Comparison of ENCODE assay signal across 32 cellular contexts in genomic region chr4:87133183-87133582, GRCh38.
"Had no signal": no experiment of that assay in that cellular context is flagged by ENCODE, and none has a peak within 500 bp of the region (broad histone marks: within the 10 kb centered on the region; RNA-seq: fewer than 3 reads in every experiment).

No MANE protein-coding gene starts in this region.

- H3K4me3 ChIP-seq: ascending aorta, K562, Peyer's patch, SK-N-MC had no signal

- ATAC-seq: activated CD4-positive, alpha-beta T cell treated with anti-CD3 and anti-CD28 coated beads for 36 hours; activated CD4-positive, CD25-positive, alpha-beta regulatory T cell treated with anti-CD3 and anti-CD28 coated beads, Interleukin-2, amount 50 U/mL, for 24 hours; activated CD8-positive, alpha-beta T cell treated with anti-CD3 and anti-CD28 coated beads, Interleukin-2, amount 10 ng/mL, durations not matched to agents 7 days and 5 days; K562; PC-3; WTC11 had no signal

- H3K27ac ChIP-seq: ascending aorta, Peyer's patch, SK-N-MC had no signal

- H3K27me3 Mint-ChIP-seq: activated CD4-positive, alpha-beta T cell treated with anti-CD3 and anti-CD28 coated beads for 36 hours; activated CD4-positive, alpha-beta T cell treated with anti-CD3 and anti-CD28 coated beads, Interleukin-2, amount 10 ng/mL, durations not matched to agents 7 days and 5 days; activated naive CD4-positive, alpha-beta T cell treated with anti-CD3 and anti-CD28 coated beads, Interleukin-2, amount 50 U/mL, for 24 hours; activated naive CD8-positive, alpha-beta T cell treated with anti-CD3 and anti-CD28 coated beads, Interleukin-2, amount 10 ng/mL, durations not matched to agents 7 days and 5 days; activated T-cell treated with anti-CD3 and anti-CD28 coated beads, Interleukin-2, amount 50 U/mL, for 24 hours had no signal

- H3K9me3 ChIP-seq: ascending aorta, Peyer's patch had no signal

- H3K4me1 Mint-ChIP-seq: activated CD4-positive, alpha-beta T cell treated with anti-CD3 and anti-CD28 coated beads for 36 hours; activated CD4-positive, alpha-beta T cell treated with anti-CD3 and anti-CD28 coated beads, Interleukin-2, amount 10 ng/mL, durations not matched to agents 7 days and 5 days; activated naive CD4-positive, alpha-beta T cell treated with anti-CD3 and anti-CD28 coated beads, Interleukin-2, amount 50 U/mL, for 24 hours; WTC11 had no signal

- H3K4me3 Mint-ChIP-seq: activated CD4-positive, alpha-beta T cell treated with anti-CD3 and anti-CD28 coated beads for 36 hours; activated CD4-positive, alpha-beta T cell treated with anti-CD3 and anti-CD28 coated beads, Interleukin-2, amount 10 ng/mL, durations not matched to agents 7 days and 5 days; activated CD8-positive, alpha-beta T cell treated with anti-CD3 and anti-CD28 coated beads, Interleukin-2, amount 10 ng/mL, durations not matched to agents 7 days and 5 days; activated naive CD4-positive, alpha-beta T cell treated with anti-CD3 and anti-CD28 coated beads, Interleukin-2, amount 50 U/mL, for 24 hours; activated naive CD8-positive, alpha-beta T cell treated with anti-CD3 and anti-CD28 coated beads, Interleukin-2, amount 10 ng/mL, durations not matched to agents 7 days and 5 days; activated T-cell treated with anti-CD3 and anti-CD28 coated beads, Interleukin-2, amount 50 U/mL, for 24 hours; T-helper 2 cell treated with Interferon-gamma antibody and Interleukin-4, amounts not matched to agents 5 μg/mL and 100 μg/mL, for 36 hours; WTC11 had no signal

- DNase-seq: activated CD4-positive, alpha-beta T cell treated with anti-CD3 and anti-CD28 coated beads for 36 hours; activated CD4-positive, alpha-beta T cell treated with anti-CD3 and anti-CD28 coated beads, Interleukin-2, amount 10 ng/mL, durations not matched to agents 7 days and 5 days; activated CD4-positive, alpha-beta T cell treated with anti-CD3 and anti-CD28 coated beads, Interleukin-2, amount 50 U/mL, for 48 hours; activated CD8-positive, alpha-beta T cell treated with anti-CD3 and anti-CD28 coated beads, Interleukin-2, amount 10 ng/mL, durations not matched to agents 7 days and 5 days; activated gamma-delta T cell; activated naive CD4-positive, alpha-beta T cell treated with Interleukin-2 at 50 U/mL for 16 hours; activated naive CD8-positive, alpha-beta T cell treated with anti-CD3 and anti-CD28 coated beads, Interleukin-2, amount 10 ng/mL, durations not matched to agents 7 days and 5 days; activated T-cell treated with anti-CD3 and anti-CD28 coated beads, Interleukin-2, amount 50 U/mL, for 24 hours; amygdala; caudate nucleus; NCI-H1092 treated with DMSO at 0.1 percent for 48 hours; NCI-H1417; NCI-H146; NCI-H187; NCI-H2029 treated with DMSO at 0.1 percent for 48 hours; NCI-H2107; NCI-H2171; NCI-H510A; NCI-H526; NCI-H748 treated with DMSO at 0.1 percent for 48 hours; NK-92 treated with Interleukin-12 subunit alpha and Interleukin-12 subunit beta, amount 100 ng/mL, for 24 hours; PC-3; Peyer's patch; RPMI8226 had no signal

- H3K27me3 ChIP-seq: ascending aorta, Peyer's patch had no signal

- H3K4me1 ChIP-seq: ascending aorta, Peyer's patch had no signal

- H3K27ac Mint-ChIP-seq: activated CD4-positive, alpha-beta T cell treated with anti-CD3 and anti-CD28 coated beads for 36 hours; activated CD4-positive, alpha-beta T cell treated with anti-CD3 and anti-CD28 coated beads, Interleukin-2, amount 10 ng/mL, durations not matched to agents 7 days and 5 days; activated CD8-positive, alpha-beta T cell treated with anti-CD3 and anti-CD28 coated beads, Interleukin-2, amount 10 ng/mL, durations not matched to agents 7 days and 5 days; activated naive CD8-positive, alpha-beta T cell treated with anti-CD3 and anti-CD28 coated beads, Interleukin-2, amount 10 ng/mL, durations not matched to agents 7 days and 5 days; activated T-cell treated with anti-CD3 and anti-CD28 coated beads, Interleukin-2, amount 50 U/mL, for 24 hours; activated T-helper 2 cell treated with anti-CD3 and anti-CD28 coated beads, Interferon-gamma antibody, Interleukin-2, Interleukin-4, amounts not matched to agents 10 μg/mL and 5 μg/mL and 100 μg/mL, durations not matched to agents 14 hours and 24 hours and 36 hours; T-helper 2 cell treated with Interferon-gamma antibody and Interleukin-4, amounts not matched to agents 5 μg/mL and 100 μg/mL, for 36 hours; WTC11 had no signal
